ENCODE assay signal across 23 cellular contexts in genomic region chr1:81738902-81739301, GRCh38.
"Had no signal": no experiment of that assay in that cellular context is flagged by ENCODE, and none has a peak within 500 bp of the region (broad histone marks: within the 10 kb centered on the region; RNA-seq: fewer than 3 reads in every experiment).

No MANE protein-coding gene starts in this region.

- H3K9me3 ChIP-seq: ovary, psoas muscle, right atrium auricular region, upper lobe of left lung, vagina had no signal

- H3K36me3 ChIP-seq: adrenal gland, left lung, ovary, right atrium auricular region, upper lobe of left lung, vagina had no signal

- H3K27me3 ChIP-seq: adrenal gland, left lung, ovary, right atrium auricular region, upper lobe of left lung, vagina had no signal

- H3K27ac ChIP-seq: adrenal gland, left lung, ovary, psoas muscle, right atrium auricular region, upper lobe of left lung, vagina had no signal

- H3K4me1 ChIP-seq: left lung, psoas muscle, vagina had no signal

- DNase-seq: activated CD4-positive, alpha-beta T cell treated with anti-CD3 and anti-CD28 coated beads for 48 hours; activated CD4-positive, alpha-beta T cell treated with anti-CD3 and anti-CD28 coated beads, Interleukin-2, amount 50 U/mL, for 48 hours; activated CD8-positive, alpha-beta memory T cell treated with anti-CD3 and anti-CD28 coated beads for 24 hours; activated effector memory CD4-positive, alpha-beta T cell treated with Interleukin-2 at 50 U/mL for 16 hours; activated naive CD4-positive, alpha-beta T cell treated with Interleukin-2 at 50 U/mL for 16 hours; adrenal gland; aorta; endodermal cell; foreskin fibroblast; glutamatergic neuron; left lung; naive B cell; nephron progenitor cell; ovary; psoas muscle; stimulated activated CD4-positive, alpha-beta T cell treated with anti-CD3 and anti-CD28 coated beads, Interleukin-2, amount 100 ng/mL, for 48 hours; stimulated activated naive CD8-positive, alpha-beta T cell treated with anti-CD3 and anti-CD28 coated beads, Interleukin-15, amount 100 ng/mL, for 72 hours; substantia nigra; upper lobe of left lung had no signal

- ATAC-seq: esophagus mucosa; left lung; psoas muscle; stimulated activated naive CD8-positive, alpha-beta T cell treated with anti-CD3 and anti-CD28 coated beads, Interleukin-15, amount 100 ng/mL, for 72 hours had no signal

- H3K4me3 ChIP-seq: adrenal gland, left lung, lung, ovary, psoas muscle, right atrium auricular region, upper lobe of left lung, vagina had no signal
